ENCODE assay signal across 13 cellular contexts in genomic region chr2:238459081-238459629, GRCh38. TPM values are rescaled to one million over a fixed set of nuclear protein-coding genes. Genes with fewer than 3 reads are reported as not detected.
DNase-seq lines count a peak whose midpoint lies in the region; ATAC-seq and TF ChIP-seq lines count a peak whose summit lies in the region.
"Had no signal": no experiment of that assay in that cellular context is flagged by ENCODE, and none has a peak within 500 bp of the region (broad histone marks: within the 10 kb centered on the region; RNA-seq: fewer than 3 reads in every experiment).

No MANE protein-coding gene starts in this region.

- peak; percentile 65 for DNase-seq in GM04503 (ENCODE audit: low read depth)
- peak; percentile 76 for DNase-seq in astrocyte of the spinal cord (ENCODE audit: low read depth, low spot score)
- DNase-seq in right atrium auricular region (ENCODE audit: low spot score) = peak; percentile 77
- peak; percentile 89 for DNase-seq in skeletal muscle cell (ENCODE audit: low read depth)
- no peak for DNase-seq in NCI-H526 (lab: John Stamatoyannopoulos, UW)
- DNase-seq in activated effector memory CD4-positive, alpha-beta T cell treated with anti-CD3 and anti-CD28 coated beads, Interleukin-2, amount 50 U/mL, for 16 hours = no peak
- no peak for DNase-seq in RKO (ENCODE audit: low spot score)
- DNase-seq: activated CD4-positive, alpha-beta T cell treated with anti-CD3 and anti-CD28 coated beads, Interleukin-2, amount 50 U/mL, for 48 hours; activated naive CD4-positive, alpha-beta T cell treated with anti-CD3 and anti-CD28 coated beads, Interleukin-2, amount 10 ng/mL, durations not matched to agents 7 days and 5 days; effector CD8-positive, alpha-beta T cell; NCI-H1417 treated with DMSO at 0.1 percent for 48 hours had no signal

- H3K27ac ChIP-seq in right atrium auricular region = peak overlapping the region; percentile 44 to 65
- H3K27ac ChIP-seq: neutrophil had no signal

- no peak for TF ChIP-seq CTCF in astrocyte of the spinal cord (IDR thresholded peaks at IDR 0.05; ENCODE audit: low read depth, low read length)
- no peak for TF ChIP-seq CTCF in right atrium auricular region (IDR thresholded peaks at IDR 0.05)

- H3K27me3 ChIP-seq in right atrium auricular region = no peaks in the 10 kb centered on the region

- in situ Hi-C loops in astrocyte of the spinal cord (cut with HindIII; ENCODE audit: low sequenced_read_pairs) = no loop called here

- peaks cover 0 to 8% of the 10 kb centered on the region in 2 donors for H3K9me3 ChIP-seq in right atrium auricular region
- H3K9me3 ChIP-seq: neutrophil had no signal

- H3K4me3 ChIP-seq in astrocyte of the spinal cord (ENCODE audit: low read depth, low read length) (no peak overlapping the region), right atrium auricular region (peak overlapping the region in 1 of 2 donors; percentile 11), skeletal muscle cell (ENCODE audit: low read depth, low read length) (no peak overlapping the region)

- H3K4me1 ChIP-seq in right atrium auricular region = peaks cover 0 to 22% of the 10 kb centered on the region in 2 donors

- H3K36me3 ChIP-seq in right atrium auricular region = no peaks in the 10 kb centered on the region
- H3K36me3 ChIP-seq: neutrophil had no signal

- ATAC-seq in GM21619 (IDR thresholded peaks at IDR 0.05; ENCODE audit: unreplicated experiment) = no peak

RNA-seq across cellular contexts. Expression of gene ASB1, which starts 32.4 kb away (rescaled TPM):
- total RNA-seq in right atrium auricular region = 10 to 100 TPM; 32.3 to 43.6 TPM

Comparison
In these comparisons a context has a peak if more than half of its experiments do, and no peak if none do; other contexts are left out.
1. DNase-seq: peak in GM04503 (single experiment), astrocyte of the spinal cord (single experiment), right atrium auricular region (single experiment) and skeletal muscle cell (single experiment); none in NCI-H526 (0 of 2), activated effector memory CD4-positive, alpha-beta T cell treated with anti-CD3 and anti-CD28 coated beads, Interleukin-2, amount 50 U/mL, for 16 hours (single experiment) and RKO (single experiment).